In the genomic region with DNA sequence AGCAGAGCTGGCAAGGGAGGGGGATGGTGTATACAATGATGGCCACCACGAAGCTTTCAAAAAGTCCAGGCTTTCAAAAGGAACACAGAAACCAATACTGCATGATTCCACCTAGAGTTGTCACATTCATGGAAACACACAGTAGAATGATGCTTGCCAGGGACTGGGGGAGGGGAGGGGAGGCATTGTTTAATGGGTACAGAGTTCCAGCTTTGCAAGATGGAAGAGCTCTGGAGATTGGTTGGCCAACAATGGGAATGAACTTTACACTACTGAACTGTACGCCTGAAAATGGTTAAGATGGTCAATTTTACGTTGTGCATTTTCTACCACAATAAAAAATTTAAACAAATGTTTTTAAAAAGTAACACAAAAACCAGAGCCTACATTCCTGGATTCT, we compare ENCODE assay signal across 38 cellular contexts.
"Had no signal": no experiment of that assay in that cellular context is flagged by ENCODE, and none has a peak within 500 bp of the region (broad histone marks: within the 10 kb centered on the region; RNA-seq: fewer than 3 reads in every experiment).

No MANE protein-coding gene starts in this region.

- H3K27me3 Mint-ChIP-seq: activated naive CD4-positive, alpha-beta T cell treated with anti-CD3 and anti-CD28 coated beads, Interleukin-2, amount 50 U/mL, for 24 hours; activated naive CD8-positive, alpha-beta T cell; activated naive CD8-positive, alpha-beta T cell treated with anti-CD3 and anti-CD28 coated beads for 36 hours; activated naive CD8-positive, alpha-beta T cell treated with anti-CD3 and anti-CD28 coated beads, Interleukin-2, amount 10 ng/mL, durations not matched to agents 7 days and 5 days; activated naive CD8-positive, alpha-beta T cell treated with anti-CD3 and anti-CD28 coated beads, Interleukin-2, amount 50 U/mL, for 24 hours; activated T-cell treated with anti-CD3 and anti-CD28 coated beads, Interleukin-2, amount 50 U/mL, for 24 hours; activated T-helper 17 cell treated with anti-CD3 and anti-CD28 coated beads, Interleukin-2, amount 50 U/mL, for 72 hours; central memory CD8-positive, alpha-beta T cell had no signal

- DNase-seq: activated effector memory CD4-positive, alpha-beta T cell treated with Interleukin-2 at 50 U/mL for 16 hours; activated gamma-delta T cell; activated gamma-delta T cell treated with Interleukin-2 at 50 U/mL for 16 hours; activated naive CD4-positive, alpha-beta T cell; activated naive CD4-positive, alpha-beta T cell treated with anti-CD3 and anti-CD28 coated beads for 36 hours; activated naive CD4-positive, alpha-beta T cell treated with anti-CD3 and anti-CD28 coated beads, Interleukin-2, amount 10 ng/mL, durations not matched to agents 7 days and 5 days; activated naive CD4-positive, alpha-beta T cell treated with anti-CD3 and anti-CD28 coated beads, Interleukin-2, amount 50 U/mL, for 16 hours; activated naive CD4-positive, alpha-beta T cell treated with Interleukin-2 at 50 U/mL for 16 hours; activated naive CD8-positive, alpha-beta T cell treated with anti-CD3 and anti-CD28 coated beads for 36 hours; activated naive CD8-positive, alpha-beta T cell treated with anti-CD3 and anti-CD28 coated beads, Interleukin-2, amount 10 ng/mL, durations not matched to agents 7 days and 5 days; activated naive CD8-positive, alpha-beta T cell treated with anti-CD3 and anti-CD28 coated beads, Interleukin-2, amount 50 U/mL, for 24 hours; activated T-cell treated with anti-CD3 and anti-CD28 coated beads, Interleukin-2, amount 50 U/mL, for 1 hour; activated T-cell treated with anti-CD3 and anti-CD28 coated beads, Interleukin-2, amount 50 U/mL, for 24 hours; activated T-cell treated with anti-CD3 and anti-CD28 coated beads, Interleukin-2, amount 50 U/mL, for 4 hours; activated T-cell treated with anti-CD3 and anti-CD28 coated beads, Interleukin-2, amount 50 U/mL, for 48 hours; activated T-cell treated with anti-CD3 and anti-CD28 coated beads, Interleukin-2, amount 50 U/mL, for 72 hours; adrenal gland; amniotic stem cell; amygdala; anterior cingulate cortex; body of pancreas; brain microvascular endothelial cell; caudate nucleus; central memory CD4-positive, alpha-beta T cell; cerebellar nuclear complex had no signal

- H3K36me3 ChIP-seq: adrenal gland, ascending aorta, brain microvascular endothelial cell, breast epithelium, cardiac muscle cell had no signal

- H3K4me3 ChIP-seq: adrenal gland, ascending aorta, body of pancreas, breast epithelium, cardiac muscle cell had no signal

- H3K36me3 Mint-ChIP-seq: activated naive CD4-positive, alpha-beta T cell treated with anti-CD3 and anti-CD28 coated beads, Interleukin-2, amount 10 ng/mL, durations not matched to agents 7 days and 5 days; activated naive CD4-positive, alpha-beta T cell treated with anti-CD3 and anti-CD28 coated beads, Interleukin-2, amount 50 U/mL, for 24 hours; activated naive CD4-positive, alpha-beta T cell treated with anti-CD3 and anti-CD28 coated beads, Interleukin-2, amount 50 U/mL, for 72 hours; activated naive CD8-positive, alpha-beta T cell; activated naive CD8-positive, alpha-beta T cell treated with anti-CD3 and anti-CD28 coated beads for 36 hours; activated naive CD8-positive, alpha-beta T cell treated with anti-CD3 and anti-CD28 coated beads, Interleukin-2, amount 10 ng/mL, durations not matched to agents 7 days and 5 days; brain had no signal

- H3K27me3 ChIP-seq: adrenal gland, ascending aorta, body of pancreas, brain microvascular endothelial cell, breast epithelium, cardiac muscle cell had no signal

- FAIRE-seq: astrocyte, bronchial epithelial cell had no signal

- H3K4me1 Mint-ChIP-seq: activated naive CD4-positive, alpha-beta T cell treated with anti-CD3 and anti-CD28 coated beads, Interleukin-2, amount 10 ng/mL, durations not matched to agents 7 days and 5 days; activated naive CD4-positive, alpha-beta T cell treated with anti-CD3 and anti-CD28 coated beads, Interleukin-2, amount 50 U/mL, for 24 hours; activated naive CD8-positive, alpha-beta T cell treated with anti-CD3 and anti-CD28 coated beads for 36 hours; activated naive CD8-positive, alpha-beta T cell treated with anti-CD3 and anti-CD28 coated beads, Interleukin-2, amount 10 ng/mL, durations not matched to agents 7 days and 5 days; activated naive CD8-positive, alpha-beta T cell treated with anti-CD3 and anti-CD28 coated beads, Interleukin-2, amount 50 U/mL, for 24 hours; activated T-helper 17 cell treated with anti-CD3 and anti-CD28 coated beads, Interleukin-2, amount 50 U/mL, for 72 hours; brain; central memory CD8-positive, alpha-beta T cell had no signal

- ATAC-seq: activated naive CD4-positive, alpha-beta T cell treated with anti-CD3 and anti-CD28 coated beads, Interleukin-2, amount 50 U/mL, for 72 hours; activated naive CD8-positive, alpha-beta T cell treated with anti-CD3 and anti-CD28 coated beads, Interleukin-2, amount 50 U/mL, for 24 hours; activated T-cell treated with anti-CD3 and anti-CD28 coated beads, Interleukin-2, amount 50 U/mL, for 4 hours; activated T-cell treated with anti-CD3 and anti-CD28 coated beads, Interleukin-2, amount 50 U/mL, for 72 hours; activated T-helper 17 cell treated with anti-CD3 and anti-CD28 coated beads, Interleukin-2, amount 50 U/mL, for 72 hours; body of pancreas had no signal

- H3K9me3 Mint-ChIP-seq: activated naive CD4-positive, alpha-beta T cell treated with anti-CD3 and anti-CD28 coated beads for 36 hours; activated naive CD4-positive, alpha-beta T cell treated with anti-CD3 and anti-CD28 coated beads, Interleukin-2, amount 10 ng/mL, durations not matched to agents 7 days and 5 days; activated naive CD4-positive, alpha-beta T cell treated with anti-CD3 and anti-CD28 coated beads, Interleukin-2, amount 50 U/mL, for 24 hours; activated naive CD8-positive, alpha-beta T cell treated with anti-CD3 and anti-CD28 coated beads for 36 hours; activated naive CD8-positive, alpha-beta T cell treated with anti-CD3 and anti-CD28 coated beads, Interleukin-2, amount 10 ng/mL, durations not matched to agents 7 days and 5 days; activated naive CD8-positive, alpha-beta T cell treated with anti-CD3 and anti-CD28 coated beads, Interleukin-2, amount 50 U/mL, for 24 hours; activated T-cell treated with anti-CD3 and anti-CD28 coated beads, Interleukin-2, amount 50 U/mL, for 24 hours; activated T-cell treated with anti-CD3 and anti-CD28 coated beads, Interleukin-2, amount 50 U/mL, for 4 hours; activated T-helper 1 cell treated with anti-CD3 and anti-CD28 coated beads, Interleukin-12 subunit alpha, Interleukin-12 subunit beta, Interleukin-2, Interleukin-4 antibody, amounts not matched to agents 30 ng/mL and 10 ng/mL and 1 ng/mL, durations not matched to agents 14 hours and 24 hours and 36 hours; activated T-helper 17 cell treated with anti-CD3 and anti-CD28 coated beads, Interleukin-2, amount 50 U/mL, for 72 hours; activated T-helper 2 cell treated with anti-CD3 and anti-CD28 coated beads, Interferon-gamma antibody, Interleukin-2, Interleukin-4, amounts not matched to agents 10 μg/mL and 5 μg/mL and 100 μg/mL, durations not matched to agents 14 hours and 24 hours and 36 hours; central memory CD8-positive, alpha-beta T cell had no signal

- H3K27ac ChIP-seq: adrenal gland, ascending aorta, body of pancreas, brain microvascular endothelial cell, breast epithelium, cardiac muscle cell had no signal

- H3K4me1 ChIP-seq: adrenal gland, ascending aorta, body of pancreas, breast epithelium had no signal

- H3K27ac Mint-ChIP-seq: activated naive CD4-positive, alpha-beta T cell treated with anti-CD3 and anti-CD28 coated beads for 36 hours; activated naive CD4-positive, alpha-beta T cell treated with anti-CD3 and anti-CD28 coated beads, Interleukin-2, amount 10 ng/mL, durations not matched to agents 7 days and 5 days; activated naive CD4-positive, alpha-beta T cell treated with anti-CD3 and anti-CD28 coated beads, Interleukin-2, amount 50 U/mL, for 24 hours; activated naive CD8-positive, alpha-beta T cell; activated naive CD8-positive, alpha-beta T cell treated with anti-CD3 and anti-CD28 coated beads for 36 hours; activated naive CD8-positive, alpha-beta T cell treated with anti-CD3 and anti-CD28 coated beads, Interleukin-2, amount 10 ng/mL, durations not matched to agents 7 days and 5 days; activated naive CD8-positive, alpha-beta T cell treated with anti-CD3 and anti-CD28 coated beads, Interleukin-2, amount 50 U/mL, for 24 hours; activated T-cell treated with anti-CD3 and anti-CD28 coated beads, Interleukin-2, amount 50 U/mL, for 24 hours; activated T-cell treated with anti-CD3 and anti-CD28 coated beads, Interleukin-2, amount 50 U/mL, for 72 hours; activated T-helper 1 cell treated with anti-CD3 and anti-CD28 coated beads, Interleukin-12 subunit alpha, Interleukin-12 subunit beta, Interleukin-2, Interleukin-4 antibody, amounts not matched to agents 30 ng/mL and 10 ng/mL and 1 ng/mL, durations not matched to agents 14 hours and 24 hours and 36 hours; activated T-helper 17 cell treated with anti-CD3 and anti-CD28 coated beads, Interleukin-2, amount 50 U/mL, for 72 hours; activated T-helper 2 cell treated with anti-CD3 and anti-CD28 coated beads, Interferon-gamma antibody, Interleukin-2, Interleukin-4, amounts not matched to agents 10 μg/mL and 5 μg/mL and 100 μg/mL, durations not matched to agents 14 hours and 24 hours and 36 hours; brain had no signal

- H3K9me3 ChIP-seq: adrenal gland, ascending aorta, body of pancreas had no signal

- H3K4me3 Mint-ChIP-seq: activated naive CD4-positive, alpha-beta T cell treated with anti-CD3 and anti-CD28 coated beads for 36 hours; activated naive CD4-positive, alpha-beta T cell treated with anti-CD3 and anti-CD28 coated beads, Interleukin-2, amount 10 ng/mL, durations not matched to agents 7 days and 5 days; activated naive CD4-positive, alpha-beta T cell treated with anti-CD3 and anti-CD28 coated beads, Interleukin-2, amount 50 U/mL, for 24 hours; activated naive CD8-positive, alpha-beta T cell; activated naive CD8-positive, alpha-beta T cell treated with anti-CD3 and anti-CD28 coated beads for 36 hours; activated naive CD8-positive, alpha-beta T cell treated with anti-CD3 and anti-CD28 coated beads, Interleukin-2, amount 10 ng/mL, durations not matched to agents 7 days and 5 days; activated naive CD8-positive, alpha-beta T cell treated with anti-CD3 and anti-CD28 coated beads, Interleukin-2, amount 50 U/mL, for 24 hours; activated T-cell treated with anti-CD3 and anti-CD28 coated beads, Interleukin-2, amount 50 U/mL, for 24 hours; activated T-cell treated with anti-CD3 and anti-CD28 coated beads, Interleukin-2, amount 50 U/mL, for 4 hours; activated T-cell treated with anti-CD3 and anti-CD28 coated beads, Interleukin-2, amount 50 U/mL, for 72 hours; activated T-helper 1 cell treated with anti-CD3 and anti-CD28 coated beads, Interleukin-12 subunit alpha, Interleukin-12 subunit beta, Interleukin-2, Interleukin-4 antibody, amounts not matched to agents 30 ng/mL and 10 ng/mL and 1 ng/mL, durations not matched to agents 14 hours and 24 hours and 36 hours; activated T-helper 17 cell treated with anti-CD3 and anti-CD28 coated beads, Interleukin-2, amount 50 U/mL, for 72 hours; brain; central memory CD8-positive, alpha-beta T cell had no signal
